Comparison of ENCODE assay signal across 8 cellular contexts in the genomic region with DNA sequence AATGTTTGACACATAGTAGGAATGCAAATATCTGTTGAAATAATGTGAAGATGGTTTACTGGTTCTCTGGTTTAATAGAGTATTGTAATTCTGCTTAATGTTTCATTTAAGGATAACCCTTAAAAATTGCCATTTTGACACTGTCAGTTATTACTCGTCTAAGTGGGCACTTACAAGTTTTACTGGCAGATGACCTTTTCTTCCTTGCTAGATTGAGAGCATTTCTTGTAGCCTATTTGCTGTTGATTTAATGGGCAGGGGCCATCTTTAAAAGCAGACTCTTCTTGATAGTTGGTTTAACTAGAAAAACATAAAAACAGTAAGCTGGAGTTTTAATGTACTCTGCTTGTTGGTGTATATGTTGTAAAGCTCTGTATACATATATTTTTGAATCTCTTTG. TPM values are rescaled to one million over a fixed set of nuclear protein-coding genes. Genes with fewer than 3 reads are reported as not detected.
DNase-seq lines count a peak whose midpoint lies in the region; ATAC-seq and TF ChIP-seq lines count a peak whose summit lies in the region.

No MANE protein-coding gene starts in this region.

- ATAC-seq in GM18511 (IDR thresholded peaks at IDR 0.05; ENCODE audit: unreplicated experiment) (no peak), GM18861 (IDR thresholded peaks at IDR 0.05; ENCODE audit: unreplicated experiment) (no peak)

- H3K9me3 ChIP-seq in Caco-2 (no peaks in the 10 kb centered on the region), Loucy (ENCODE audit: insufficient read depth, low read depth, low read length) (no peaks in the 10 kb centered on the region), neural progenitor cell (ENCODE audit: low read depth) (no peaks in the 10 kb centered on the region)

- no peak for TF ChIP-seq CTCF in Caco-2 (IDR thresholded peaks at IDR 0.05; ENCODE audit: insufficient read depth in 1 of 2, low read depth in 1 of 2, low read length in 1 of 2, severe bottlenecking in 1 of 2, unreplicated experiment in 1 of 2)
- TF ChIP-seq CTCF in Loucy (conservative IDR thresholded peaks at IDR 0.05; ENCODE audit: low read length) = no peak
- TF ChIP-seq CTCF in choroid plexus epithelial cell (conservative IDR thresholded peaks at IDR 0.05; ENCODE audit: low read depth, low read length) = no peak
- no peak for TF ChIP-seq CTCF in neural progenitor cell (IDR thresholded peaks at IDR 0.05)

- BruUV-seq in Caco-2 (replicated peaks; lab: Mats Ljungman, UMichigan) = TSS peak; percentile 38

- no peaks in the 10 kb centered on the region for H3K9me2 ChIP-seq in Loucy (replicated peaks; ENCODE audit: low read depth, low read length)

- H3K9me3 Mint-ChIP-seq in Caco-2 (ENCODE audit: unreplicated experiment) (no peaks in the 10 kb centered on the region), neural progenitor cell (peaks cover 4% of the 10 kb centered on the region)

- H3K79me2 ChIP-seq in Loucy (ENCODE audit: insufficient read depth, low read length) = peaks cover 84% of the 10 kb centered on the region
- H3K79me2 ChIP-seq in neural progenitor cell (ENCODE audit: low read depth) = peaks cover 45% of the 10 kb centered on the region

- H3K27ac Mint-ChIP-seq in Caco-2 (ENCODE audit: unreplicated experiment) (no peak overlapping the region), neural progenitor cell (no peak overlapping the region)

- CTCF ChIA-PET in Caco-2 (lab: Charles Lee) = no interaction called here

- H3K4me3 ChIP-seq in Caco-2 (ENCODE audit: low read depth, low read length) (peak overlapping the region; percentile 65), Loucy (ENCODE audit: low read length, poor library complexity, severe bottlenecking) (peak overlapping the region; percentile 81), choroid plexus epithelial cell (ENCODE audit: low read depth, low read length) (peak overlapping the region; percentile 97), neural progenitor cell (peak overlapping the region; percentile 81)

- POLR2A ChIA-PET in Caco-2 (lab: Charles Lee) = no interaction called here

- H3K9ac ChIP-seq in Loucy (ENCODE audit: low read depth, low read length, poor library complexity, severe bottlenecking) = peak overlapping the region; percentile 92
- H3K9ac ChIP-seq in neural progenitor cell = no peak overlapping the region

- H2AFZ ChIP-seq in Loucy (ENCODE audit: low read length) = no peak overlapping the region
- H2AFZ ChIP-seq in neural progenitor cell (replicated peaks) = no peak overlapping the region

- no peak for DNase-seq in Caco-2
- DNase-seq in choroid plexus epithelial cell (ENCODE audit: low read depth) = no peak
- no peak for DNase-seq in neural progenitor cell (ENCODE audit: low spot score)
- no peak for DNase-seq in COR-L47 (lab: John Stamatoyannopoulos, UW)
- no peak for DNase-seq in NCI-H1092 treated with DMSO at 0.1 percent for 48 hours (lab: John Stamatoyannopoulos, UW)

- H3K36me3 ChIP-seq in Caco-2 (ENCODE audit: control insufficient read depth, insufficient read depth, low read length) = no peaks in the 10 kb centered on the region
- no peaks in the 10 kb centered on the region for H3K36me3 ChIP-seq in Loucy (ENCODE audit: insufficient read depth, low read length)
- no peaks in the 10 kb centered on the region for H3K36me3 ChIP-seq in neural progenitor cell

- H3K4me2 ChIP-seq in Loucy (ENCODE audit: low read depth, low read length, poor library complexity, severe bottlenecking) = peak overlapping the region; percentile 82
- peak overlapping the region; percentile 90 for H3K4me2 ChIP-seq in neural progenitor cell

- intact Hi-C loops in Caco-2 (cut with micrococcal nuclease; ENCODE audit: unreplicated experiment) = loop anchor here (5.0 kb wide), 1 partner anchor 185 kb away; the partner anchor contains the start of gene RIC8B

- no peaks in the 10 kb centered on the region for H3K27me3 ChIP-seq in Caco-2 (replicated peaks; ENCODE audit: control insufficient read depth, insufficient read depth, low read length)
- no peaks in the 10 kb centered on the region for H3K27me3 ChIP-seq in Loucy (ENCODE audit: insufficient read depth, low read length, poor library complexity, severe bottlenecking)
- H3K27me3 ChIP-seq in neural progenitor cell = peaks cover 9% of the 10 kb centered on the region

- peak overlapping the region; percentile 97 for H3K4me3 Mint-ChIP-seq in Caco-2 (ENCODE audit: unreplicated experiment)
- peak overlapping the region; percentile 100 for H3K4me3 Mint-ChIP-seq in neural progenitor cell

- H3K4me1 ChIP-seq in Caco-2 (no peaks in the 10 kb centered on the region; the same call in 1 of the 2 replicates), Loucy (ENCODE audit: insufficient read depth, low read length, poor library complexity, severe bottlenecking) (peaks cover 49% of the 10 kb centered on the region), neural progenitor cell (no peaks in the 10 kb centered on the region)

- H3K27me3 Mint-ChIP-seq in Caco-2 (ENCODE audit: insufficient read depth, unreplicated experiment) (no peaks in the 10 kb centered on the region), neural progenitor cell (ENCODE audit: insufficient read depth, low read depth) (no peaks in the 10 kb centered on the region)

- no peak overlapping the region for H3K27ac ChIP-seq in neural progenitor cell

- peaks cover 17% of the 10 kb centered on the region for H3K36me3 Mint-ChIP-seq in Caco-2 (ENCODE audit: insufficient read depth, unreplicated experiment)
- no peaks in the 10 kb centered on the region for H3K36me3 Mint-ChIP-seq in neural progenitor cell

- peaks cover 49% of the 10 kb centered on the region for H4K20me1 ChIP-seq in Loucy (ENCODE audit: insufficient read depth, low read length, poor library complexity, severe bottlenecking)
- H4K20me1 ChIP-seq in neural progenitor cell (ENCODE audit: low read depth) = peaks cover 20% of the 10 kb centered on the region

- H3K4me1 Mint-ChIP-seq in Caco-2 (ENCODE audit: low read depth, unreplicated experiment) (peaks cover 6% of the 10 kb centered on the region), neural progenitor cell (peaks cover 23% of the 10 kb centered on the region)

- no peaks in the 10 kb centered on the region for H3F3A ChIP-seq in Loucy (ENCODE audit: low read depth)
- H3F3A ChIP-seq in neural progenitor cell (ENCODE audit: low read depth) = peaks cover 22% of the 10 kb centered on the region

RNA-seq across cellular contexts. Expression of gene TMEM263, which starts 1.9 kb away (rescaled TPM):
- total RNA-seq in Caco-2 (2022) (31.6 and 32.7 TPM in 2 replicates), neural progenitor cell (ENCODE audit: low replicate concordance) (25.8 and 39.7 TPM in 2 replicates)

RNA-seq across cellular contexts. Expression of gene MTERF2, which starts 29.3 kb away (rescaled TPM):
- total RNA-seq in Caco-2 (2022) = 9.8 and 10.1 TPM in 2 replicates
- 16.5 and 25.1 TPM in 2 replicates for total RNA-seq in neural progenitor cell (ENCODE audit: low replicate concordance)
